In the genomic region with DNA sequence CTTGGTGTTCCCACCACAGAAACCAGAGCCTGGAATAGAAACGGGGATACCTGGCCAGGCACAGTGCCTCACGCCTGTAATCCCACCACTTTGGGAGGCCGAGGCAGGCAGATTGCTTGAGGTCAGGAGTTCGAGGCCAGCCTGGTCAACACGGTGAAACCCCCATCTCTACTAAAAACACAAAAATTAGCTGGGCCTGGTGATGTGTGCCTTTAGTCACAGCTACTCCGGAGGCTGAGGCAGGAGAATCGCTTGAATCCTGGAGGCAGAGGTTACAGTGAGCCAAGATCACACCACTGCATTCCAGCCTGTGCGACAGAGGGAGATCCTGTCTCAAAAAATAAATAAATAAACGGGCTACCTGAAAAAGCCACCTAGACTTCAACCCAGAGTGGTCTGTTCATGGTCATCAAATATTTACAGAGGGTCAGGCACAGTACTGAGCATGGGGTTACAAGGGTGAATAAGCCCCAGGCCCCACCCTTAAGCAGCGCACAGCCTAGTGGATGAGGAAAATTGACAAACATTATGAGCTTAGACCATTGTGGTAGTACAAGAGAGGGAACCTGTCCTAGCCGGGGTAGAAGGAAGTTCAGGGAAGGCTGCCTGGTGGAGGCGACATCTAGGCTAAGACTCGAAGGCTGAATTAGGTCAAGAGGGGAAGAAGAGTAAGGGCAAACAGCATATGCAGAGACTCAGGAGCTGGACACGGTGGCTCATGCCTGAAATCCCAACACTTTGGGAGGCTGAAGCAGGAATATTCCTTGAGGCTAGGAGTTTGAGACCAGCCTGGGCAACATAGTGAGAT, we compare ENCODE assay signal across 18 cellular contexts.
"Had no signal": no experiment of that assay in that cellular context is flagged by ENCODE, and none has a peak within 500 bp of the region (broad histone marks: within the 10 kb centered on the region; RNA-seq: fewer than 3 reads in every experiment).

No MANE protein-coding gene starts in this region.

- H3K4me3 ChIP-seq: lower lobe of right lung, tibial nerve had no signal

- H3K4me3 Mint-ChIP-seq: activated B cell treated with CpG ODN at 0.5 μM for 24 hours; activated CD4-positive, alpha-beta T cell treated with anti-CD3 and anti-CD28 coated beads, Interleukin-2, amount 10 ng/mL, durations not matched to agents 24 days and 14 days; activated CD8-positive, alpha-beta T cell treated with anti-CD3 and anti-CD28 coated beads, Interleukin-2, amount 10 ng/mL, durations not matched to agents 7 days and 5 days; activated naive CD8-positive, alpha-beta T cell treated with anti-CD3 and anti-CD28 coated beads for 36 hours; activated T-cell treated with anti-CD3 and anti-CD28 coated beads, Interleukin-2, amount 50 U/mL, for 72 hours; mesothelial cell of epicardium had no signal

- H3K9me3 ChIP-seq: lower lobe of right lung, tibial nerve had no signal

- H3K27me3 ChIP-seq: tibial nerve had no signal

- ATAC-seq: activated CD8-positive, alpha-beta T cell treated with anti-CD3 and anti-CD28 coated beads, Interleukin-2, amount 10 ng/mL, durations not matched to agents 7 days and 5 days; activated T-cell treated with anti-CD3 and anti-CD28 coated beads, Interleukin-2, amount 50 U/mL, for 72 hours; lower lobe of right lung had no signal

- FAIRE-seq: endothelial cell of umbilical vein, TTC549 had no signal

- H3K36me3 ChIP-seq: lower lobe of right lung had no signal

- H3K27me3 Mint-ChIP-seq: activated B cell treated with CpG ODN at 0.5 μM for 24 hours; activated naive CD8-positive, alpha-beta T cell treated with anti-CD3 and anti-CD28 coated beads for 36 hours had no signal

- H3K27ac ChIP-seq: lower lobe of right lung had no signal

- H3K9me3 Mint-ChIP-seq: activated B cell treated with CpG ODN at 0.5 μM for 24 hours; activated CD4-positive, alpha-beta T cell treated with anti-CD3 and anti-CD28 coated beads, Interleukin-2, amount 10 ng/mL, durations not matched to agents 24 days and 14 days; activated naive CD8-positive, alpha-beta T cell treated with anti-CD3 and anti-CD28 coated beads for 36 hours; activated T-cell treated with anti-CD3 and anti-CD28 coated beads, Interleukin-2, amount 50 U/mL, for 72 hours; mesothelial cell of epicardium had no signal

- H3K27ac Mint-ChIP-seq: activated B cell treated with CpG ODN at 0.5 μM for 24 hours; activated CD4-positive, alpha-beta T cell treated with anti-CD3 and anti-CD28 coated beads, Interleukin-2, amount 10 ng/mL, durations not matched to agents 24 days and 14 days; activated CD8-positive, alpha-beta T cell treated with anti-CD3 and anti-CD28 coated beads, Interleukin-2, amount 10 ng/mL, durations not matched to agents 7 days and 5 days; activated naive CD8-positive, alpha-beta T cell treated with anti-CD3 and anti-CD28 coated beads for 36 hours; activated T-cell treated with anti-CD3 and anti-CD28 coated beads, Interleukin-2, amount 50 U/mL, for 72 hours; mesothelial cell of epicardium had no signal

- H3K4me1 Mint-ChIP-seq: activated B cell treated with CpG ODN at 0.5 μM for 24 hours; activated naive CD8-positive, alpha-beta T cell treated with anti-CD3 and anti-CD28 coated beads for 36 hours had no signal

- DNase-seq: activated B cell treated with CpG ODN at 0.5 μM for 24 hours; activated CD4-positive, alpha-beta T cell treated with anti-CD3 and anti-CD28 coated beads, Interleukin-2, amount 10 ng/mL, durations not matched to agents 24 days and 14 days; activated CD8-positive, alpha-beta memory T cell treated with anti-CD3 and anti-CD28 coated beads, Interleukin-2, amount 50 U/mL, for 48 hours; activated CD8-positive, alpha-beta T cell treated with anti-CD3 and anti-CD28 coated beads, Interleukin-2, amount 10 ng/mL, durations not matched to agents 7 days and 5 days; activated gamma-delta T cell; activated naive CD8-positive, alpha-beta T cell treated with anti-CD3 and anti-CD28 coated beads for 36 hours; activated T-cell treated with anti-CD3 and anti-CD28 coated beads, Interleukin-2, amount 50 U/mL, for 72 hours; cortex of kidney; effector CD8-positive, alpha-beta T cell; foreskin fibroblast; glutamatergic neuron; kidney glomerular epithelial cell; lower lobe of right lung; stimulated activated naive CD4-positive, alpha-beta T cell had no signal

- H3K36me3 Mint-ChIP-seq: activated naive CD8-positive, alpha-beta T cell treated with anti-CD3 and anti-CD28 coated beads for 36 hours; mesothelial cell of epicardium had no signal
